In the genomic region with DNA sequence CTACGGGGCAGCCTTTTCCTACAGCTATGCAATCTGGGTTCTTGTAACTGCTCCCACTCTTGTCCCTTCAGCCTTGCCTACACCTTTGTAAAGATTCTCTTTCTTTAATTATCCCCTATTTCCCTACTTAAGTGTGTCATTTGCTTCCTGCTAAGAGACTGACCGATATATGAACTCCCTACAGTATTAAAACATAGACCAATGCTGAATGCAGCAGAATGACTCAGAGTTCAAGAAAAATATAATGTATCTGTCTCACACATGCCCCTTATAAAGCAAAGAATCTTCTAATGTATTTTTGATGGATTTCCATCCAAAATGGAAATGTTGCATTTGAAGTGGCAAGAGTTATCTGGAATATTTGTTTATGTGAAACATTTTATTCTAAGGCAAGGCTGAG, we compare ENCODE assay signal across 1 cellular context.
TF ChIP-seq lines count a peak whose summit lies in the region.

No MANE protein-coding gene starts in this region.

TF ChIP-seq in IMR-90, 13 proteins besides CTCF, POLR2A, EP300 and RAD21:
- TF ChIP-seq CHD1 (IDR thresholded peaks at IDR 0.05; ENCODE audit: low read depth, low read length) (no peak), SMC3 (IDR thresholded peaks at IDR 0.05; ENCODE audit: low read depth, low read length) (no peak), FOS (IDR thresholded peaks at IDR 0.05; ENCODE audit: low read depth, low read length) (no peak), MXI1 (IDR thresholded peaks at IDR 0.05; ENCODE audit: borderline replicate concordance, low read depth, low read length) (no peak), BHLHE40 (IDR thresholded peaks at IDR 0.05; ENCODE audit: low read depth, low read length) (no peak), MAFK (IDR thresholded peaks at IDR 0.05; ENCODE audit: low read depth, low read length) (no peak), CEBPB (IDR thresholded peaks at IDR 0.05; ENCODE audit: low read depth, low read length) (no peak), RCOR1 (IDR thresholded peaks at IDR 0.05; ENCODE audit: insufficient replicate concordance, low read length) (no peak), NFE2L2 (IDR thresholded peaks at IDR 0.05; ENCODE audit: low read depth, low read length) (no peak), MAZ (IDR thresholded peaks at IDR 0.05; ENCODE audit: borderline replicate concordance, low read depth, low read length) (no peak), RFX5 (IDR thresholded peaks at IDR 0.05; ENCODE audit: low read depth, low read length) (no peak)
- TF ChIP-seq, protein P1, sequence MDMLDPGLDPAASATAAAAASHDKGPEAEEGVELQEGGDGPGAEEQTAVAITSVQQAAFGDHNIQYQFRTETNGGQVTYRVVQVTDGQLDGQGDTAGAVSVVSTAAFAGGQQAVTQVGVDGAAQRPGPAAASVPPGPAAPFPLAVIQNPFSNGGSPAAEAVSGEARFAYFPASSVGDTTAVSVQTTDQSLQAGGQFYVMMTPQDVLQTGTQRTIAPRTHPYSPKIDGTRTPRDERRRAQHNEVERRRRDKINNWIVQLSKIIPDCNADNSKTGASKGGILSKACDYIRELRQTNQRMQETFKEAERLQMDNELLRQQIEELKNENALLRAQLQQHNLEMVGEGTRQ (IDR thresholded peaks at IDR 0.05; ENCODE audit: low read depth, low read length), result no peak
- TF ChIP-seq, protein P2, sequence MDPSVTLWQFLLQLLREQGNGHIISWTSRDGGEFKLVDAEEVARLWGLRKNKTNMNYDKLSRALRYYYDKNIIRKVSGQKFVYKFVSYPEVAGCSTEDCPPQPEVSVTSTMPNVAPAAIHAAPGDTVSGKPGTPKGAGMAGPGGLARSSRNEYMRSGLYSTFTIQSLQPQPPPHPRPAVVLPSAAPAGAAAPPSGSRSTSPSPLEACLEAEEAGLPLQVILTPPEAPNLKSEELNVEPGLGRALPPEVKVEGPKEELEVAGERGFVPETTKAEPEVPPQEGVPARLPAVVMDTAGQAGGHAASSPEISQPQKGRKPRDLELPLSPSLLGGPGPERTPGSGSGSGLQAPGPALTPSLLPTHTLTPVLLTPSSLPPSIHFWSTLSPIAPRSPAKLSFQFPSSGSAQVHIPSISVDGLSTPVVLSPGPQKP (IDR thresholded peaks at IDR 0.05; ENCODE audit: borderline replicate concordance, low read depth, low read length), result no peak
